Comparison of ENCODE assay signal across 8 cellular contexts in genomic region chr9:35690447-35691324, GRCh38. TPM values are rescaled to one million over a fixed set of nuclear protein-coding genes. Genes with fewer than 3 reads are reported as not detected.
DNase-seq lines count a peak whose midpoint lies in the region; ATAC-seq, FAIRE-seq and TF ChIP-seq lines count a peak whose summit lies in the region.

No MANE protein-coding gene starts in this region.

- DNase-seq in ACHN (peak; percentile 57), GM13976 (ENCODE audit: low spot score) (peak; percentile 71), OCI-M1 (lab: John Stamatoyannopoulos, UW) (peak; percentile 69), urothelium cell line (ENCODE audit: low spot score) (peak; percentile 85)

- no peaks in the 10 kb centered on the region for H3K9me2 ChIP-seq in neural cell (ENCODE audit: insufficient read depth, low read length)

- no peaks in the 10 kb centered on the region for H4K20me1 ChIP-seq in neural cell (ENCODE audit: insufficient read depth)

- peak; percentile 17 for FAIRE-seq in urothelium cell line (lab: Jason Lieb, UNC)

- peak overlapping the region; percentile 26 for H3K9ac ChIP-seq in neural cell (ENCODE audit: low read length)

- H3K4me3 Mint-ChIP-seq in activated naive CD8-positive, alpha-beta T cell = peak overlapping the region; percentile 86

- peak overlapping the region; percentile 19 for H3K4me2 ChIP-seq in neural cell (ENCODE audit: low read length)

- TF ChIP-seq RAD21 in neural cell (conservative IDR thresholded peaks at IDR 0.05) = no peak

- TF ChIP-seq CTCF in GM13976 (IDR thresholded peaks at IDR 0.05; ENCODE audit: borderline replicate concordance, control extremely low read depth, extremely low read depth, insufficient read depth, missing control alignments) (no peak), gastroesophageal sphincter (IDR thresholded peaks at IDR 0.05) (no peak), neural cell (IDR thresholded peaks at IDR 0.05; ENCODE audit: poor library complexity, severe bottlenecking) (no peak)

- ATAC-seq in gastroesophageal sphincter (peak; percentile 66), HG02885 (IDR thresholded peaks at IDR 0.05; ENCODE audit: poor library complexity, unreplicated experiment) (no peak)

- H2AFZ ChIP-seq in neural cell (ENCODE audit: low read depth, low read length) = no peak overlapping the region

- H3K4me1 ChIP-seq in gastroesophageal sphincter = peaks cover 0 to 54% (median 5%) of the 10 kb centered on the region in 3 donors

- H3K9me3 Mint-ChIP-seq in activated naive CD8-positive, alpha-beta T cell (ENCODE audit: low read depth) = no peaks in the 10 kb centered on the region

- 5% methylated on average over 8 of the region's 73 CpGs; no CpG with 5 or more reads in 1 of the 2 donors for WGBS in gastroesophageal sphincter (ENCODE audit: low coverage in 1 of 2), 2 donors

- in situ Hi-C loops in ACHN (cut with HindIII; ENCODE audit: low pct_ligation_motif_present, low pct_unique_long_range_greater_than_20kb, low sequenced_read_pairs) = no loop called here
- in situ Hi-C loops in GM13976 (cut with MboI; ENCODE audit: low sequenced_read_pairs, unreplicated experiment) = no loop called here

- no peaks in the 10 kb centered on the region for H3K27me3 Mint-ChIP-seq in activated naive CD8-positive, alpha-beta T cell

- peak overlapping the region; percentile 46 for H3K27ac Mint-ChIP-seq in activated naive CD8-positive, alpha-beta T cell

- H3K27ac ChIP-seq in gastroesophageal sphincter (peak overlapping the region; percentile 96 to 99 (median 98)), neural cell (ENCODE audit: low read length) (no peak overlapping the region)

- H3K4me3 ChIP-seq in gastroesophageal sphincter = peak overlapping the region; percentile 79 to 81
- H3K4me3 ChIP-seq in neural cell (ENCODE audit: low read length) = peak overlapping the region; percentile 61

- TF ChIP-seq POLR2A in gastroesophageal sphincter (IDR thresholded peaks at IDR 0.05) = peak; percentile 79

- H3K9me3 ChIP-seq in gastroesophageal sphincter (no peaks in the 10 kb centered on the region), neural cell (ENCODE audit: low read length) (no peaks in the 10 kb centered on the region)

- no peaks in the 10 kb centered on the region for H3K27me3 ChIP-seq in gastroesophageal sphincter
- peaks cover 27% of the 10 kb centered on the region for H3K27me3 ChIP-seq in neural cell (ENCODE audit: insufficient read depth, low read depth, low read length)

- TF ChIP-seq EP300 in gastroesophageal sphincter (IDR thresholded peaks at IDR 0.05) (no peak), neural cell (conservative IDR thresholded peaks at IDR 0.05; ENCODE audit: poor library complexity, severe bottlenecking) (no peak)

- H3K36me3 Mint-ChIP-seq in activated naive CD8-positive, alpha-beta T cell = no peaks in the 10 kb centered on the region

- H3K36me3 ChIP-seq in gastroesophageal sphincter = peaks cover 0 to 29% of the 10 kb centered on the region in 2 donors
- H3K36me3 ChIP-seq in neural cell (ENCODE audit: insufficient read depth, low read length) = no peaks in the 10 kb centered on the region

- no peaks in the 10 kb centered on the region for H3F3A ChIP-seq in neural cell (ENCODE audit: insufficient read depth, low read length, poor library complexity, severe bottlenecking)

- H3K4me1 Mint-ChIP-seq in activated naive CD8-positive, alpha-beta T cell (ENCODE audit: low read depth) = peaks cover 24% of the 10 kb centered on the region

- no peaks in the 10 kb centered on the region for H3K79me2 ChIP-seq in neural cell (replicated peaks; ENCODE audit: insufficient read depth, low read length)

TF ChIP-seq in neural cell, 6 proteins besides CTCF, POLR2A, EP300 and RAD21:
- TF ChIP-seq EZH2 (IDR thresholded peaks at IDR 0.05; ENCODE audit: borderline replicate concordance, insufficient read depth, low read length, poor library complexity, severe bottlenecking) = peak; percentile 61
- TF ChIP-seq TAF1 (IDR thresholded peaks at IDR 0.05; ENCODE audit: low read depth) = no peak

RNA-seq across cellular contexts. Expression of gene TPM2, which starts 1.0 kb away (rescaled TPM):
- over 10,000 TPM in 3 of 4 donors, 1,000 to 10,000 TPM in 1; 7,572 to 13,568 (median 12,084) TPM for total RNA-seq in gastroesophageal sphincter
- polyA plus RNA-seq in neural cell = not detected in 2 replicates
- not detected in 2 replicates for polyA minus RNA-seq in neural cell

RNA-seq across cellular contexts. Expression of gene CA9, which starts 17.0 kb away (rescaled TPM):
- 1 to 10 TPM in 1 of 4 donors, not detected in 3; 3.9 TPM for total RNA-seq in gastroesophageal sphincter
- polyA plus RNA-seq in neural cell = not detected in 2 replicates
- not detected in 2 replicates for polyA minus RNA-seq in neural cell

RNA-seq across cellular contexts. Expression of gene ARHGEF39, which starts 25.7 kb away (rescaled TPM):
- 1 to 10 TPM in 2 of 4 donors, under 1 TPM in 2; 0.52 to 2.2 (median 0.81) TPM for total RNA-seq in gastroesophageal sphincter
- 0.51 TPM in 1 of 2 replicates, not detected in the other for polyA plus RNA-seq in neural cell
- not detected in 2 replicates for polyA minus RNA-seq in neural cell

RNA-seq across cellular contexts. Expression of gene CCDC107, which starts 32.6 kb away (rescaled TPM):
- total RNA-seq in gastroesophageal sphincter = 10 to 100 TPM; 61.9 to 94.2 (median 87.0) TPM
- polyA plus RNA-seq in neural cell = 41.4 and 44.4 TPM in 2 replicates
- polyA minus RNA-seq in neural cell = 11.8 and 12.4 TPM in 2 replicates

RNA-seq across cellular contexts. Expression of gene RMRP, which starts 32.9 kb away (rescaled TPM):
- 1,000 to 10,000 TPM; 1,650 to 4,855 (median 3,807) TPM for total RNA-seq in gastroesophageal sphincter
- 9,508 TPM in 1 of 2 replicates, not detected in the other for polyA plus RNA-seq in neural cell
- polyA minus RNA-seq in neural cell = 23,296 and 96,249 TPM in 2 replicates
